8 cellular contexts compared by ENCODE assay signal in the genomic region with DNA sequence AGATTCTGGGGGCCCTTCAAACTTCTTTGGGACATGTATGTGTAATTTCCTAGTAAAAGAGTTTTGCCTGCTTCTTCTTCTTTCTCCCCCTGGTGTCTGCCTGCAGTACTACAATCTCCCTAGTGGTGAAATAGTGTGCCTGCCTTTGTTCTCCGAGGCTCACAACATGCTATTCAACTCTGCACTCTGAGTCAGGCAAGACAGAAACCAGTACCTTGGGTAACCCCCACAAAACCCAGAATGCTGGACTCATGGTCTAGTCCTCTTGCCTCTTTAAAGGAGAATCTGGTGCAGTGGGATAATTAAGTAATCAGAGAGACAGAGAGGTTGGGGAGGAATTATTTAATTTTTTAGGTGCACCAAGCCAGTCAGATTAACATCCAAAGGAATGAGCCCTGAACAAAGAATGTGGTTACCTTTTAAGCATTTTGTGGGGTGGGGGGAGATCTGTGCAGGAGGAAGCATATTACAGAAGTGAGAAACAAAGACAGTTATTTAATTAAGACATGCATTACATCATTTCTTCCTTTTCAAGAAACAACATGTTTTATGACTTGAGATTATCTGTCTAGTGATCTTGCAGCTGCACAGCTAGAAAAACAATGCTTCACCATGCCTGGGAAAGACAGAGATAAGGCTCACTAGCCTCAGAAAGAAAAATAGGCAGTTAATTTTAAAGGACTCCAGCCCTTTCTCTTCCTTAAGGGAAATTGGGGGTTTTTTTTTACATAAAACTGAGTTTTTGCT. TPM values are rescaled to one million over a fixed set of nuclear protein-coding genes. Genes with fewer than 3 reads are reported as not detected.
DNase-seq lines count a peak whose midpoint lies in the region; ATAC-seq, FAIRE-seq and TF ChIP-seq lines count a peak whose summit lies in the region.

No MANE protein-coding gene starts in this region.

- no peaks in the 10 kb centered on the region for H3K36me3 ChIP-seq in ascending aorta

- no peaks in the 10 kb centered on the region for H3K4me1 ChIP-seq in ascending aorta

- H3K27ac ChIP-seq in ascending aorta, result no peak overlapping the region

- DNase-seq in KG1 (lab: John Stamatoyannopoulos, UW), result peak; percentile 72
- DNase-seq in SW480 (ENCODE audit: low spot score), result peak; percentile 57
- peak in 1 of 2 donors; percentile 69 for DNase-seq in ascending aorta (ENCODE audit: low spot score in 2 of 2)
- peak; percentile 68 for DNase-seq in iPS-NIHi11 (ENCODE audit: low spot score)
- DNase-seq in stimulated activated CD4-positive, alpha-beta T cell treated with anti-CD3 and anti-CD28 coated beads, Interleukin-1b, Interleukin-23, amount 100 ng/mL, for 48 hours, result peak; percentile 66
- DNase-seq in cerebellum (ENCODE audit: low spot score), result no peak

- no peaks in the 10 kb centered on the region for H3K27me3 ChIP-seq in ascending aorta

- no peaks in the 10 kb centered on the region for H3K9me3 ChIP-seq in ascending aorta

- H3K4me3 ChIP-seq in ascending aorta, result no peak overlapping the region

- intact Hi-C loops in ascending aorta (cut with DNase I), result loop anchor here (10.0 kb wide), 1 partner anchor 369 kb away; no protein-coding TSS in a partner anchor

- peak; percentile 84 for ATAC-seq in GM21619 (IDR thresholded peaks at IDR 0.05; ENCODE audit: unreplicated experiment)

- peak; percentile 48 to 61 (median 56) for TF ChIP-seq CTCF in ascending aorta (IDR thresholded peaks at IDR 0.05)

- peak; percentile 15 for FAIRE-seq in G401.6 (lab: Jason Lieb, UNC)

RNA-seq across cellular contexts. Expression of a gene that starts 11.0 kb away (rescaled TPM):
- total RNA-seq in ascending aorta, result 35.0 TPM
- 3.3 TPM for total RNA-seq in cerebellum

RNA-seq across cellular contexts. Expression of a gene that starts 49.1 kb away (rescaled TPM):
- total RNA-seq in ascending aorta (0.75 TPM), cerebellum (not detected)
